8 cellular contexts compared by ENCODE assay signal in the genomic region with DNA sequence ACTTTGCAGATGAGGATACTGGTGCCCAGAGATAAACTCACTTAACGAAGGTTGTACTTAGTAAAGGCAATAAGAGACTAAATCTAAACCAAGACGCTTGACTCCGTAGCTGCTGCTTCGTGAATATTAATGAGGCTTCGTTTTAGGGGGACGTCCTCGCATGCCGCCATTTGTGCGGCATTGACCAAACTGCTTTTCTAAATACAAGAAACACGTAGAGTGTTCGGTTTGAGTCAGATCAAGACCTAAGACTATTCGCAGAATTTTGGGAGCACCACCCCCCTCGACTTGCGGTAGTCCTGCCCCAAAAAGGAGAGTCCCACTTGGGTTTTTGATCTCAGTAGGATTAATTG. TPM values are rescaled to one million over a fixed set of nuclear protein-coding genes. Genes with fewer than 3 reads are reported as not detected.
A peak's percentile ranks its signal among the peaks of the same experiment; 100 is the strongest.
DNase-seq lines count a peak whose midpoint lies in the region; TF ChIP-seq lines count a peak whose summit lies in the region.

No MANE protein-coding gene starts in this region.

- POLR2A ChIA-PET in activated CD4-positive, alpha-beta memory T cell treated with anti-CD3 and anti-CD28 coated beads, Interleukin-2, amount 10 ng/mL, durations not matched to agents 7 days and 5 days (lab: Charles Lee), result interaction anchor here (0.8 to 5.3 kb wide), 13 partner anchors 11 to 1382 kb away, joined by 3 to 54 read pairs (median 7); partner anchors contain the start of genes DUSP1, FBXW11, FGF18 and TLX3
- POLR2A ChIA-PET in GM10248 (lab: Yijun Ruan, JAX), result interaction anchor here (0.7 to 1.2 kb wide), 5 partner anchors 8 to 618 kb away, joined by 3 to 6 read pairs (median 3); partner anchors contain the start of gene FBXW11

- DNase-seq in DMS79 treated with DMSO at 0.1 percent for 48 hours (lab: John Stamatoyannopoulos, UW) (peak; percentile 5), DMS79 (lab: John Stamatoyannopoulos, UW) (no peak), dedifferentiated amniotic fluid mesenchymal stem cell (ENCODE audit: extremely low spot score) (no peak), MV-4-11 (lab: John Stamatoyannopoulos, UW) (no peak), GM10248 (ENCODE audit: extremely low spot score) (no peak)
- DNase-seq in activated CD4-positive, alpha-beta memory T cell treated with anti-CD3 and anti-CD28 coated beads, Interleukin-2, amount 10 ng/mL, durations not matched to agents 7 days and 5 days, result peak; percentile 59
- DNase-seq in stimulated activated CD8-positive, alpha-beta memory T cell treated with anti-CD3 and anti-CD28 coated beads, Interleukin-15, amount 100 ng/mL, for 48 hours (ENCODE audit: low read depth in 2 of 2), result peak; percentile 25 to 30

- peak overlapping the region; percentile 99 for H3K4me3 Mint-ChIP-seq in activated CD4-positive, alpha-beta memory T cell treated with anti-CD3 and anti-CD28 coated beads, Interleukin-2, amount 10 ng/mL, durations not matched to agents 7 days and 5 days

- peaks cover 64% of the 10 kb centered on the region for H3K4me1 Mint-ChIP-seq in activated CD4-positive, alpha-beta memory T cell treated with anti-CD3 and anti-CD28 coated beads, Interleukin-2, amount 10 ng/mL, durations not matched to agents 7 days and 5 days

- H3K27ac Mint-ChIP-seq in activated CD4-positive, alpha-beta memory T cell treated with anti-CD3 and anti-CD28 coated beads, Interleukin-2, amount 10 ng/mL, durations not matched to agents 7 days and 5 days, result peak overlapping the region; percentile 98

- TF ChIP-seq CTCF in GM10248 (IDR thresholded peaks at IDR 0.05; ENCODE audit: control extremely low read depth, extremely low read depth, low read depth, missing control alignments), result no peak

- CTCF ChIA-PET in activated CD4-positive, alpha-beta memory T cell treated with anti-CD3 and anti-CD28 coated beads, Interleukin-2, amount 10 ng/mL, durations not matched to agents 7 days and 5 days (lab: Charles Lee), result interaction anchor here (1.0 to 1.6 kb wide), 3 partner anchors 17 to 30 kb away, joined by 4 to 7 read pairs (median 5); no protein-coding TSS in a partner anchor
- CTCF ChIA-PET in GM10248 (lab: Yijun Ruan, JAX), result interaction anchor here (1.0 kb wide), 1 partner anchor 10 kb away, joined by 3 read pairs; no protein-coding TSS in a partner anchor

- no peaks in the 10 kb centered on the region for H3K27me3 Mint-ChIP-seq in activated CD4-positive, alpha-beta memory T cell treated with anti-CD3 and anti-CD28 coated beads, Interleukin-2, amount 10 ng/mL, durations not matched to agents 7 days and 5 days

- no peaks in the 10 kb centered on the region for H3K9me3 Mint-ChIP-seq in activated CD4-positive, alpha-beta memory T cell treated with anti-CD3 and anti-CD28 coated beads, Interleukin-2, amount 10 ng/mL, durations not matched to agents 7 days and 5 days

- H3K36me3 Mint-ChIP-seq in activated CD4-positive, alpha-beta memory T cell treated with anti-CD3 and anti-CD28 coated beads, Interleukin-2, amount 10 ng/mL, durations not matched to agents 7 days and 5 days (ENCODE audit: low read depth), result peaks cover 57% of the 10 kb centered on the region

- H3K4me3 ChIP-seq in iPS-11a (ENCODE audit: low read depth, low read length), result peak overlapping the region; percentile 95

RNA-seq across cellular contexts. Expression of gene NPM1, which starts 1.1 kb away (rescaled TPM):
- 1,000 to 10,000 TPM; 1,119 to 1,157 TPM for total RNA-seq in activated CD4-positive, alpha-beta memory T cell treated with anti-CD3 and anti-CD28 coated beads, Interleukin-2, amount 10 ng/mL, durations not matched to agents 7 days and 5 days

RNA-seq across cellular contexts. Expression of gene FGF18, which starts 30.7 kb away (rescaled TPM):
- not detected for total RNA-seq in activated CD4-positive, alpha-beta memory T cell treated with anti-CD3 and anti-CD28 coated beads, Interleukin-2, amount 10 ng/mL, durations not matched to agents 7 days and 5 days

Comparison
In these comparisons a context has a peak if more than half of its experiments do, and no peak if none do; other contexts are left out.
1. DNase-seq: peak in DMS79 treated with DMSO at 0.1 percent for 48 hours (single experiment), activated CD4-positive, alpha-beta memory T cell treated with anti-CD3 and anti-CD28 coated beads, Interleukin-2, amount 10 ng/mL, durations not matched to agents 7 days and 5 days (single experiment) and stimulated activated CD8-positive, alpha-beta memory T cell treated with anti-CD3 and anti-CD28 coated beads, Interleukin-15, amount 100 ng/mL, for 48 hours (2 of 2); none in DMS79 (single experiment), dedifferentiated amniotic fluid mesenchymal stem cell (single experiment), MV-4-11 (single experiment) and GM10248 (single experiment).